34 cellular contexts compared by ENCODE assay signal in genomic region chr7:49788455-49789059, GRCh38. TPM values are rescaled to one million over a fixed set of nuclear protein-coding genes. Genes with fewer than 3 reads are reported as not detected.
"Had no signal": no experiment of that assay in that cellular context is flagged by ENCODE, and none has a peak within 500 bp of the region (broad histone marks: within the 10 kb centered on the region; RNA-seq: fewer than 3 reads in every experiment).

No MANE protein-coding gene starts in this region.

- H3K4me3 ChIP-seq: breast epithelium, heart right ventricle, left lung, lower lobe of right lung, ovary, right lobe of liver, skin epidermis had no signal

- H3K9me3 Mint-ChIP-seq: activated naive CD4-positive, alpha-beta T cell treated with anti-CD3 and anti-CD28 coated beads, Interleukin-2, amount 50 U/mL, for 24 hours; endodermal cell; nephron had no signal

- DNase-seq: activated CD4-positive, alpha-beta T cell treated with anti-CD3 and anti-CD28 coated beads for 48 hours; activated CD4-positive, alpha-beta T cell treated with anti-CD3 and anti-CD28 coated beads, Interleukin-2, amount 50 U/mL, for 48 hours; activated CD8-positive, alpha-beta memory T cell treated with anti-CD3 and anti-CD28 coated beads, Interleukin-2, amount 50 U/mL, for 4 hours; activated gamma-delta T cell treated with Interleukin-2 at 50 U/mL for 16 hours; activated naive CD8-positive, alpha-beta T cell treated with anti-CD3 and anti-CD28 coated beads, Interleukin-2, amount 50 U/mL, for 24 hours; activated T-cell treated with anti-CD3 and anti-CD28 coated beads, Interleukin-2, amount 50 U/mL, for 1 hour; amygdala; endodermal cell; foreskin keratinocyte; kidney glomerular epithelial cell; left lung; lower lobe of right lung; mesenchymal stem cell; ovary; right lobe of liver; stimulated activated CD4-positive, alpha-beta T cell treated with anti-CD3 and anti-CD28 coated beads, Interleukin-12 subunit alpha, Interleukin-12 subunit beta, amount 100 ng/mL, for 4 hours; stimulated activated CD4-positive, alpha-beta T cell treated with anti-CD3 and anti-CD28 coated beads, Interleukin-4, amount 100 ng/mL, for 1 hour had no signal

- H3K27me3 Mint-ChIP-seq: activated naive CD4-positive, alpha-beta T cell treated with anti-CD3 and anti-CD28 coated beads, Interleukin-2, amount 50 U/mL, for 24 hours; central memory CD8-positive, alpha-beta T cell had no signal

- ATAC-seq: activated CD4-positive, CD25-positive, alpha-beta regulatory T cell treated with anti-CD3 and anti-CD28 coated beads, Interleukin-2, amount 50 U/mL, for 24 hours; activated naive CD8-positive, alpha-beta T cell treated with anti-CD3 and anti-CD28 coated beads, Interleukin-2, amount 50 U/mL, for 24 hours; esophagus mucosa; foreskin keratinocyte; left lung had no signal

- H3K36me3 Mint-ChIP-seq: activated naive CD4-positive, alpha-beta T cell treated with anti-CD3 and anti-CD28 coated beads, Interleukin-2, amount 50 U/mL, for 24 hours had no signal

- H3K4me3 Mint-ChIP-seq: activated naive CD4-positive, alpha-beta T cell treated with anti-CD3 and anti-CD28 coated beads, Interleukin-2, amount 50 U/mL, for 24 hours; activated naive CD8-positive, alpha-beta T cell treated with anti-CD3 and anti-CD28 coated beads, Interleukin-2, amount 50 U/mL, for 24 hours; central memory CD8-positive, alpha-beta T cell; dendritic cell treated with granulocyte-macrophage colony-stimulating factor and Interleukin-4, amounts not matched to agents 40 ng/mL and 50 ng/mL, for 4 days; endodermal cell; nephron; stimulated activated naive CD8-positive, alpha-beta T cell treated with anti-CD3 and anti-CD28 coated beads, Interleukin-15, Interleukin-2, amounts not matched to agents 100 ng/mL and 50 ng/mL, for 24 hours had no signal

- H3K9me3 ChIP-seq: breast epithelium, heart right ventricle, left lung, lower lobe of right lung, ovary, right lobe of liver had no signal

- H3K4me1 Mint-ChIP-seq: activated naive CD4-positive, alpha-beta T cell treated with anti-CD3 and anti-CD28 coated beads, Interleukin-2, amount 50 U/mL, for 24 hours; activated naive CD8-positive, alpha-beta T cell treated with anti-CD3 and anti-CD28 coated beads, Interleukin-2, amount 50 U/mL, for 24 hours; central memory CD8-positive, alpha-beta T cell; nephron had no signal

- H3K27me3 ChIP-seq: breast epithelium, foreskin keratinocyte, heart right ventricle, left lung, ovary, right lobe of liver had no signal

- H3K36me3 ChIP-seq: breast epithelium, heart right ventricle, left lung, lower lobe of right lung, ovary, right lobe of liver, WERI-Rb-1 had no signal

- H3K4me1 ChIP-seq: breast epithelium, foreskin keratinocyte, left lung, lower lobe of right lung, right lobe of liver had no signal

- H3K27ac Mint-ChIP-seq: activated naive CD4-positive, alpha-beta T cell treated with anti-CD3 and anti-CD28 coated beads, Interleukin-2, amount 50 U/mL, for 24 hours; activated naive CD8-positive, alpha-beta T cell treated with anti-CD3 and anti-CD28 coated beads, Interleukin-2, amount 50 U/mL, for 24 hours; dendritic cell treated with granulocyte-macrophage colony-stimulating factor and Interleukin-4, amounts not matched to agents 40 ng/mL and 50 ng/mL, for 4 days; endodermal cell; progenitor cell of endocrine pancreas; stimulated activated naive CD8-positive, alpha-beta T cell treated with anti-CD3 and anti-CD28 coated beads, Interleukin-15, Interleukin-2, amounts not matched to agents 100 ng/mL and 50 ng/mL, for 24 hours had no signal

- H3K27ac ChIP-seq: breast epithelium, foreskin keratinocyte, left lung, lower lobe of right lung, ovary, right lobe of liver, skin epidermis, WERI-Rb-1 had no signal

RNA-seq across cellular contexts. Expression of gene VWC2, which starts 15.1 kb away (rescaled TPM):
- total RNA-seq: activated CD8-positive, alpha-beta memory T cell treated with anti-CD3 and anti-CD28 coated beads for 36 hours; endodermal cell; foreskin keratinocyte; glomerular endothelial cell; mononuclear cell; renal cortical epithelial cell; right lobe of liver; T-helper 1 cell treated with Interleukin-12 subunit alpha and Interleukin-12 subunit beta and Interleukin-4 antibody, amounts not matched to agents 30 ng/mL and 1 ng/mL, for 36 hours had no signal
- polyA plus RNA-seq: foreskin keratinocyte had no signal
